19 cellular contexts compared by ENCODE assay signal in the genomic region with DNA sequence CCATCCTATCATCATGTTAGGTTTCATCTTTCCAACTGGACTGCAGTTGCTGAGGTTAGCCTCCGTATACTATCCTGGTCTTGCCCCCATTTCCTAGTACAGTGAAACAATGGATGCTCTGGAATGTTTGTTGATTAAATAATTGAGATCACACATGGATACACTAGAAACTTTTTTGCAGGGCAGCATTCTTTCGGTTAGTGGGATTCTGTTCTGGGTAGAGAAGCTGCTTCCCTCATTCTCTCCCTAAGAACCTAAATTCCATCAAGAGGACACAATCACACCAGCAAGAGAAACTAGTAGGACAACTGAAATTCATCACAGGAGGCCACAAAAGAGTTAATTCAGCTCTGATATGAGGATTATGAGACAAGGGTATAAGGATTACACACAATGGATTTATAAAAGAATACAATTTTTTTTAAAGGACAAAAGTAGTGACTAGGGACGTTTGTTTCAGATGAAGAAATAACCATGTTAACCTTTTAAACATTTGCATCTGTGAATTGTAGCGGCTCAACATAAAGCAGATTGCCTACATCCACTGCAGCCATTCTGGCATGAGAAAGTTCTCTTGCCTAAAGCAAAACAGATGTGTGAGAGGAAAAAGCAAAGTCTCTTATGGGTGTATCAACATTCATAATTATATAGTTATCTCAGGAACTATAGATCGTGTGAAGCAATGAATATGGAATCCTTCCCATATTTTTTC.
"Had no signal": no experiment of that assay in that cellular context is flagged by ENCODE, and none has a peak within 500 bp of the region (broad histone marks: within the 10 kb centered on the region; RNA-seq: fewer than 3 reads in every experiment).

No MANE protein-coding gene starts in this region.

- H3K4me1 ChIP-seq: ascending aorta, colonic mucosa, foreskin keratinocyte, psoas muscle, suprapubic skin, upper lobe of left lung had no signal

- H3K4me3 ChIP-seq: ascending aorta, colonic mucosa, mucosa of descending colon, psoas muscle, sigmoid colon, suprapubic skin, upper lobe of left lung had no signal

- H3K27me3 ChIP-seq: ascending aorta, colonic mucosa, foreskin keratinocyte, sigmoid colon, suprapubic skin, upper lobe of left lung had no signal

- H3K27ac ChIP-seq: ascending aorta, colonic mucosa, epithelial cell of prostate, foreskin keratinocyte, psoas muscle, suprapubic skin, upper lobe of left lung had no signal

- H3K36me3 ChIP-seq: ascending aorta, colonic mucosa, sigmoid colon, suprapubic skin, upper lobe of left lung had no signal

- DNase-seq: activated CD4-positive, alpha-beta memory T cell treated with anti-CD3 and anti-CD28 coated beads, Interleukin-2, amount 10 ng/mL, durations not matched to agents 7 days and 5 days; activated CD4-positive, alpha-beta T cell treated with anti-CD3 and anti-CD28 coated beads for 36 hours; activated naive CD8-positive, alpha-beta T cell treated with anti-CD3 and anti-CD28 coated beads, Interleukin-2, amount 10 ng/mL, durations not matched to agents 7 days and 5 days; colonic mucosa; effector CD8-positive, alpha-beta T cell; foreskin keratinocyte; head of caudate nucleus; mammary epithelial cell; mucosa of descending colon; naive thymus-derived CD8-positive, alpha-beta T cell; psoas muscle; sigmoid colon; stimulated activated CD4-positive, alpha-beta T cell treated with anti-CD3 and anti-CD28 coated beads, Interleukin-2, amount 100 ng/mL, for 48 hours; stimulated activated naive CD4-positive, alpha-beta T cell treated with Interleukin-2 at 50 U/mL for 16 hours; SW 1271; upper lobe of left lung had no signal

- H3K9me3 ChIP-seq: ascending aorta, colonic mucosa, mucosa of descending colon, psoas muscle, sigmoid colon, suprapubic skin, upper lobe of left lung had no signal
